In genomic region chr15:80076321-80077318, GRCh38 we compare ENCODE assay signal across 1 cellular context.
TF ChIP-seq lines count a peak whose summit lies in the region.

No MANE protein-coding gene starts in this region.

TF ChIP-seq in HEK293, 187 proteins besides CTCF, POLR2A, EP300 and RAD21 (continued from another document):
- TF ChIP-seq, protein P1, sequence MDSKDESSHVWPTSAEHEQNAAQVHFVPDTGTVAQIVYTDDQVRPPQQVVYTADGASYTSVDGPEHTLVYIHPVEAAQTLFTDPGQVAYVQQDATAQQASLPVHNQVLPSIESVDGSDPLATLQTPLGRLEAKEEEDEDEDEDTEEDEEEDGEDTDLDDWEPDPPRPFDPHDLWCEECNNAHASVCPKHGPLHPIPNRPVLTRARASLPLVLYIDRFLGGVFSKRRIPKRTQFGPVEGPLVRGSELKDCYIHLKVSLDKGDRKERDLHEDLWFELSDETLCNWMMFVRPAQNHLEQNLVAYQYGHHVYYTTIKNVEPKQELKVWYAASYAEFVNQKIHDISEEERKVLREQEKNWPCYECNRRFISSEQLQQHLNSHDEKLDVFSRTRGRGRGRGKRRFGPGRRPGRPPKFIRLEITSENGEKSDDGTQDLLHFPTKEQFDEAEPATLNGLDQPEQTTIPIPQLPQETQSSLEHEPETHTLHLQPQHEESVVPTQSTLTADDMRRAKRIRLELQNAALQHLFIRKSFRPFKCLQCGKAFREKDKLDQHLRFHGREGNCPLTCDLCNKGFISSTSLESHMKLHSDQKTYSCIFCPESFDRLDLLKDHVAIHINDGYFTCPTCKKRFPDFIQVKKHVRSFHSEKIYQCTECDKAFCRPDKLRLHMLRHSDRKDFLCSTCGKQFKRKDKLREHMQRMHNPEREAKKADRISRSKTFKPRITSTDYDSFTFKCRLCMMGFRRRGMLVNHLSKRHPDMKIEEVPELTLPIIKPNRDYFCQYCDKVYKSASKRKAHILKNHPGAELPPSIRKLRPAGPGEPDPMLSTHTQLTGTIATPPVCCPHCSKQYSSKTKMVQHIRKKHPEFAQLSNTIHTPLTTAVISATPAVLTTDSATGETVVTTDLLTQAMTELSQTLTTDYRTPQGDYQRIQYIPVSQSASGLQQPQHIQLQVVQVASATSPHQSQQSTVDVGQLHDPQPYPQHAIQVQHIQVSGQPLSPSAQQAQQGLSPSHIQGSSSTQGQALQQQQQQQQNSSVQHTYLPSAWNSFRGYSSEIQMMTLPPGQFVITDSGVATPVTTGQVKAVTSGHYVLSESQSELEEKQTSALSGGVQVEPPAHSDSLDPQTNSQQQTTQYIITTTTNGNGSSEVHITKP (tag by site-specific recombination; IDR thresholded peaks at IDR 0.05): peak; percentile 81
- TF ChIP-seq, protein P2, sequence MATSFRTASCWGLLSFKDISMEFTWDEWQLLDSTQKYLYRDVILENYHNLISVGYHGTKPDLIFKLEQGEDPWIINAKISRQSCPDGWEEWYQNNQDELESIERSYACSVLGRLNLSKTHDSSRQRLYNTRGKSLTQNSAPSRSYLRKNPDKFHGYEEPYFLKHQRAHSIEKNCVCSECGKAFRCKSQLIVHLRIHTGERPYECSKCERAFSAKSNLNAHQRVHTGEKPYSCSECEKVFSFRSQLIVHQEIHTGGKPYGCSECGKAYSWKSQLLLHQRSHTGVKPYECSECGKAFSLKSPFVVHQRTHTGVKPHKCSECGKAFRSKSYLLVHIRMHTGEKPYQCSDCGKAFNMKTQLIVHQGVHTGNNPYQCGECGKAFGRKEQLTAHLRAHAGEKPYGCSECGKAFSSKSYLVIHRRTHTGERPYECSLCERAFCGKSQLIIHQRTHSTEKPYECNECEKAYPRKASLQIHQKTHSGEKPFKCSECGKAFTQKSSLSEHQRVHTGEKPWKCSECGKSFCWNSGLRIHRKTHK (tag by site-specific recombination; IDR thresholded peaks at IDR 0.05): no peak
- no peak for TF ChIP-seq SP3 (tag by site-specific recombination; IDR thresholded peaks at IDR 0.05)
- TF ChIP-seq ZNF558 (tag by site-specific recombination; IDR thresholded peaks at IDR 0.05): no peak
